In genomic region chr7:41889472-41889871, GRCh38 we compare ENCODE assay signal across 18 cellular contexts.
A peak's percentile ranks its signal among the peaks of the same experiment; 100 is the strongest.
DNase-seq lines count a peak whose midpoint lies in the region; ATAC-seq, FAIRE-seq and TF ChIP-seq lines count a peak whose summit lies in the region.
"Had no signal": no experiment of that assay in that cellular context is flagged by ENCODE, and none has a peak within 500 bp of the region (broad histone marks: within the 10 kb centered on the region; RNA-seq: fewer than 3 reads in every experiment).

No MANE protein-coding gene starts in this region.

- H2AFZ ChIP-seq in SK-N-SH (ENCODE audit: low read depth) (no peak overlapping the region), astrocyte (ENCODE audit: low read depth, low read length) (no peak overlapping the region)
- H2AFZ ChIP-seq: parathyroid adenoma had no signal

- no peak for TF ChIP-seq EP300 in SK-N-SH (IDR thresholded peaks at IDR 0.05; ENCODE audit: borderline replicate concordance in 1 of 2, low read depth in 1 of 2, low read length in 1 of 2)

- no peak for DNase-seq in SK-N-SH
- DNase-seq in astrocyte (ENCODE audit: low read depth), result peak; percentile 7
- DNase-seq in stimulated activated naive B cell treated with anti-CD40 and anti-IgM and Interleukin-4, amounts not matched to agents 10 μg/mL and 1 μg/mL and 100 μg/mL, for 72 hours, result no peak
- no peak for DNase-seq in superior temporal gyrus (ENCODE audit: extremely low spot score)
- no peak for DNase-seq in foreskin melanocyte
- DNase-seq: activated naive CD4-positive, alpha-beta T cell; CD8-positive, alpha-beta T cell; DND-41; NCI-H1092; NCI-H748 treated with DMSO at 0.1 percent for 48 hours; SW 1271 had no signal

- no peaks in the 10 kb centered on the region for H3K36me3 ChIP-seq in SK-N-SH (replicated peaks in 1 of 2; ENCODE audit: control insufficient read depth in 1 of 2, insufficient read depth in 2 of 2, low read length in 1 of 2)
- no peaks in the 10 kb centered on the region for H3K36me3 ChIP-seq in astrocyte (ENCODE audit: insufficient read depth, low read length)

- POLR2A ChIA-PET in SK-N-SH (lab: Yijun Ruan, JAX), result no interaction called here

- CTCF ChIA-PET in SK-N-SH (lab: Yijun Ruan, JAX), result interaction anchor here (1.1 to 1.4 kb wide), 3 partner anchors 11 to 51 kb away, joined by 3 read pairs; no protein-coding TSS in a partner anchor

- H3K9me3 ChIP-seq in SK-N-SH (no peaks in the 10 kb centered on the region), astrocyte (ENCODE audit: insufficient read depth, low read depth, low read length) (no peaks in the 10 kb centered on the region)

- peaks cover 3% of the 10 kb centered on the region for H3K9me3 Mint-ChIP-seq in astrocyte (ENCODE audit: unreplicated experiment)
- peaks cover 0 to 3% of the 10 kb centered on the region in 2 donors for H3K9me3 Mint-ChIP-seq in stimulated activated naive B cell treated with anti-CD40 and anti-IgM and Interleukin-4, amounts not matched to agents 10 μg/mL and 1 μg/mL and 100 μg/mL, for 72 hours
- H3K9me3 Mint-ChIP-seq: CD8-positive, alpha-beta T cell; type B pancreatic cell had no signal

- H3K27ac Mint-ChIP-seq in astrocyte (ENCODE audit: unreplicated experiment), result no peak overlapping the region
- H3K27ac Mint-ChIP-seq in stimulated activated naive B cell treated with anti-CD40 and anti-IgM and Interleukin-4, amounts not matched to agents 10 μg/mL and 1 μg/mL and 100 μg/mL, for 72 hours, result peak overlapping the region; percentile 27
- H3K27ac Mint-ChIP-seq: CD8-positive, alpha-beta T cell; type B pancreatic cell had no signal

- peak overlapping the region; percentile 50; the same call in 1 of the 2 replicates for H3K4me2 ChIP-seq in SK-N-SH
- no peak overlapping the region for H3K4me2 ChIP-seq in astrocyte (ENCODE audit: low read length)

- no peaks in the 10 kb centered on the region for H3K27me3 ChIP-seq in SK-N-SH (ENCODE audit: insufficient read depth)
- no peaks in the 10 kb centered on the region for H3K27me3 ChIP-seq in astrocyte (ENCODE audit: insufficient read depth, low read length)

- H3K4me1 ChIP-seq in SK-N-SH (ENCODE audit: control insufficient read depth in 1 of 2, insufficient read depth in 2 of 2, low read depth in 1 of 2, low read length in 1 of 2), result peaks cover 14 to 81% of the 10 kb centered on the region in 2 experiments
- H3K4me1 ChIP-seq in astrocyte (ENCODE audit: insufficient read depth, low read length), result peaks cover 33% of the 10 kb centered on the region
- H3K4me1 ChIP-seq: parathyroid adenoma had no signal

- H3K4me1 Mint-ChIP-seq in astrocyte (ENCODE audit: low read depth, unreplicated experiment), result peaks cover 43% of the 10 kb centered on the region
- H3K4me1 Mint-ChIP-seq in stimulated activated naive B cell treated with anti-CD40 and anti-IgM and Interleukin-4, amounts not matched to agents 10 μg/mL and 1 μg/mL and 100 μg/mL, for 72 hours, result peaks cover 58 to 80% of the 10 kb centered on the region in 2 donors

- WGBS in SK-N-SH (ENCODE audit: low lambda C conversion rate), result 86% methylated on average over 4 of the region's 4 CpGs

- TF ChIP-seq CTCF in SK-N-SH (IDR thresholded peaks at IDR 0.05), result no peak
- TF ChIP-seq CTCF in astrocyte (IDR thresholded peaks at IDR 0.05; ENCODE audit: insufficient read depth, low read depth, low read length), result no peak

- no peaks in the 10 kb centered on the region for H4K20me1 ChIP-seq in SK-N-SH (ENCODE audit: insufficient read depth)
- H4K20me1 ChIP-seq in astrocyte (ENCODE audit: insufficient read depth, low read length), result no peaks in the 10 kb centered on the region

- H3K36me3 Mint-ChIP-seq in astrocyte (ENCODE audit: low read depth, unreplicated experiment), result no peaks in the 10 kb centered on the region
- peaks cover 0 to 4% of the 10 kb centered on the region in 2 donors for H3K36me3 Mint-ChIP-seq in stimulated activated naive B cell treated with anti-CD40 and anti-IgM and Interleukin-4, amounts not matched to agents 10 μg/mL and 1 μg/mL and 100 μg/mL, for 72 hours
- H3K36me3 Mint-ChIP-seq: CD8-positive, alpha-beta T cell; type B pancreatic cell had no signal

- TF ChIP-seq RAD21 in SK-N-SH (IDR thresholded peaks at IDR 0.05; ENCODE audit: low read length), result no peak

- ATAC-seq in SK-N-SH treated with all-trans-retinoic acid at 6 μM for 48 hours (no peak), HG03432 (IDR thresholded peaks at IDR 0.05; ENCODE audit: unreplicated experiment) (peak; percentile 17), GM21381 (IDR thresholded peaks at IDR 0.05; ENCODE audit: unreplicated experiment) (no peak)
- ATAC-seq in stimulated activated naive B cell treated with anti-CD40 and anti-IgM and Interleukin-4, amounts not matched to agents 10 μg/mL and 1 μg/mL and 100 μg/mL, for 72 hours (replicated peaks), result peak; percentile 33 to 56
- ATAC-seq: CD8-positive, alpha-beta T cell had no signal

- H3F3A ChIP-seq in SK-N-SH (replicated peaks; ENCODE audit: insufficient read depth), result peaks cover 42% of the 10 kb centered on the region

- no peak overlapping the region for H3K4me3 Mint-ChIP-seq in astrocyte (ENCODE audit: unreplicated experiment)
- H3K4me3 Mint-ChIP-seq in stimulated activated naive B cell treated with anti-CD40 and anti-IgM and Interleukin-4, amounts not matched to agents 10 μg/mL and 1 μg/mL and 100 μg/mL, for 72 hours, result peak overlapping the region; percentile 62 to 75
- H3K4me3 Mint-ChIP-seq: CD8-positive, alpha-beta T cell; type B pancreatic cell had no signal

- no peaks in the 10 kb centered on the region for H3K9me2 ChIP-seq in SK-N-SH

- H3K27me3 Mint-ChIP-seq in astrocyte (ENCODE audit: low read depth, unreplicated experiment), result no peaks in the 10 kb centered on the region
- H3K27me3 Mint-ChIP-seq in stimulated activated naive B cell treated with anti-CD40 and anti-IgM and Interleukin-4, amounts not matched to agents 10 μg/mL and 1 μg/mL and 100 μg/mL, for 72 hours, result no peaks in the 10 kb centered on the region

- H3K4me3 ChIP-seq in SK-N-SH (ENCODE audit: low read depth in 2 of 2, low read length in 1 of 2) (no peak overlapping the region), astrocyte (ENCODE audit: insufficient read depth, low read depth, low read length) (no peak overlapping the region)

- H3K9ac ChIP-seq in SK-N-SH, result no peak overlapping the region
- H3K9ac ChIP-seq in astrocyte (ENCODE audit: low read length), result no peak overlapping the region
- H3K9ac ChIP-seq: parathyroid adenoma had no signal

- no peak for FAIRE-seq in astrocyte (lab: Jason Lieb, UNC)
- FAIRE-seq: HepG2 had no signal

- peak overlapping the region in 1 of 2 experiments; percentile 96; a peak in 1 of 4 replicates for H3K27ac ChIP-seq in SK-N-SH (ENCODE audit: low read depth in 2 of 2, low read length in 1 of 2)
- H3K27ac ChIP-seq in astrocyte (ENCODE audit: low read depth, low read length), result no peak overlapping the region
- H3K27ac ChIP-seq: parathyroid adenoma, RWPE1 had no signal

- H3K79me2 ChIP-seq in SK-N-SH (ENCODE audit: insufficient read depth) (no peaks in the 10 kb centered on the region), astrocyte (ENCODE audit: insufficient read depth, low read length) (no peaks in the 10 kb centered on the region)
- H3K79me2 ChIP-seq: parathyroid adenoma had no signal

TF ChIP-seq in SK-N-SH, 30 proteins besides CTCF, POLR2A, EP300 and RAD21:
- TF ChIP-seq USF1 (IDR thresholded peaks at IDR 0.05; ENCODE audit: borderline replicate concordance, low read depth) (no peak), MAX (IDR thresholded peaks at IDR 0.05; ENCODE audit: low read depth) (0 out of 2 replicates have a peak, but pooled peaks have one; percentile 3)

TF ChIP-seq in SK-N-SH treated with all-trans-retinoic acid at 6 μM for 48 hours, 23 proteins besides CTCF, POLR2A, EP300 and RAD21:
- TF ChIP-seq ZNF70 (CRISPR knock-in tag; IDR thresholded peaks at IDR 0.05) (no peak), BACH2 (CRISPR knock-in tag; IDR thresholded peaks at IDR 0.05; ENCODE audit: borderline replicate concordance) (no peak), CSDC2 (CRISPR knock-in tag; IDR thresholded peaks at IDR 0.05) (no peak), ZC3H10 (CRISPR knock-in tag; IDR thresholded peaks at IDR 0.05) (no peak), OSR1 (CRISPR knock-in tag; IDR thresholded peaks at IDR 0.05) (no peak), CSRNP3 (CRISPR knock-in tag; IDR thresholded peaks at IDR 0.05) (no peak), ARNTL (CRISPR knock-in tag; IDR thresholded peaks at IDR 0.05; ENCODE audit: borderline replicate concordance, low read depth) (no peak)

Comparison
In these comparisons a context has a peak if more than half of its experiments do, and no peak if none do; other contexts are left out.
1. ATAC-seq: peak in HG03432 (single experiment) and stimulated activated naive B cell treated with anti-CD40 and anti-IgM and Interleukin-4, amounts not matched to agents 10 μg/mL and 1 μg/mL and 100 μg/mL, for 72 hours (2 of 2); none in SK-N-SH treated with all-trans-retinoic acid at 6 μM for 48 hours (single experiment) and GM21381 (single experiment).